ENCODE assay signal across 1 cellular context in the genomic region with DNA sequence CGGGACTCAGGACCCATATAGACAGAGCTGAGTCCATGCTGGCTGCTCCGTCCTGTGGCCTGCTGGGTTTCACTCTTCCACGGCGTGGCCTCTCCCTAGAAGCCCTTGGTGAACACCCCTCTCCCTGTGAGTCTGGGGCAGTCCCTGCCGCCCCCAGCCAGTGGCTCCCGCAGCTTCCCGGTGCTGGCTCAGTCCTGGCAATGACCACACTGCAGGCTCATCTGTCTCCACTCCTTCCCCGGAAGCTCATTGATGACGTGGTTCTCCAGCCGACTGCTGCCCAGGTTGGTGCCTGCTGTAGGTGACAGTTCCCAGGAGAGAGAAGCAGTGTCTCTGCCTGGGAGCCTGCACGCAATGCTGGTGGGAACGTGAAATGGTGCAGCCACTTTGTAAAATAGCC.
TF ChIP-seq lines count a peak whose summit lies in the region.

No MANE protein-coding gene starts in this region.

TF ChIP-seq in K562, 482 proteins besides CTCF, POLR2A, EP300 and RAD21:
- TF ChIP-seq ZC3H4 (CRISPR knock-in tag; IDR thresholded peaks at IDR 0.05; ENCODE audit: borderline replicate concordance) (no peak), KLF13 (tag; IDR thresholded peaks at IDR 0.05; ENCODE audit: borderline replicate concordance, low read depth) (no peak), PCBP1 (IDR thresholded peaks at IDR 0.05; ENCODE audit: low read depth, low read length, poor library complexity, severe bottlenecking) (no peak), U2AF2 (optimal IDR thresholded peaks at IDR 0.05; ENCODE audit: low read depth, low read length) (no peak), NR2F6 (CRISPR knock-in tag; IDR thresholded peaks at IDR 0.05) (no peak), KDM4B (IDR thresholded peaks at IDR 0.05; ENCODE audit: borderline replicate concordance in 2 of 2, low read depth in 1 of 2) (no peak), PHB2 (IDR thresholded peaks at IDR 0.05; ENCODE audit: low read depth) (no peak)
TF ChIP-seq in K562: peak in this region for 0.
